Comparison of ENCODE assay signal across 26 cellular contexts in genomic region chr3:20865811-20866210, GRCh38.
DNase-seq lines count a peak whose midpoint lies in the region; ATAC-seq, FAIRE-seq and TF ChIP-seq lines count a peak whose summit lies in the region.
"Had no signal": no experiment of that assay in that cellular context is flagged by ENCODE, and none has a peak within 500 bp of the region (broad histone marks: within the 10 kb centered on the region; RNA-seq: fewer than 3 reads in every experiment).

No MANE protein-coding gene starts in this region.

- no peak overlapping the region for H3K4me3 ChIP-seq in hepatocyte
- H3K4me3 ChIP-seq in right lobe of liver, result no peak overlapping the region
- no peak overlapping the region for H3K4me3 ChIP-seq in lower leg skin (ENCODE audit: low read depth, poor library complexity, severe bottlenecking)
- H3K4me3 ChIP-seq: A549; BLaER1 treated with 17β-estradiol and CSF1 and Interleukin-3, amounts not matched to agents 10 nM and 100 nM; GM12878 had no signal

- no peak overlapping the region for H2AFZ ChIP-seq in hepatocyte

- CTCF ChIA-PET in activated CD4-positive, alpha-beta memory T cell treated with anti-CD3 and anti-CD28 coated beads for 36 hours (lab: Charles Lee), result no interaction called here

- no peaks in the 10 kb centered on the region for H3K36me3 ChIP-seq in hepatocyte (replicated peaks; ENCODE audit: insufficient read depth, low read depth)
- H3K36me3 ChIP-seq in right lobe of liver, result no peaks in the 10 kb centered on the region
- H3K36me3 ChIP-seq: BE2C; BLaER1 treated with 17β-estradiol and CSF1 and Interleukin-3, amounts not matched to agents 10 nM and 100 nM had no signal

- intact Hi-C loops in right lobe of liver (cut with DNase I) (no loop called here), lower leg skin (cut with DNase I; ENCODE audit: low total_unique reads) (no loop called here)
- intact Hi-C loops in activated CD4-positive, alpha-beta memory T cell treated with anti-CD3 and anti-CD28 coated beads for 36 hours (cut with micrococcal nuclease), result no loop called here

- DNase-seq in NCI-H510A treated with DMSO at 0.1 percent for 48 hours (lab: John Stamatoyannopoulos, UW) (peak; percentile 9), NCI-H510A (lab: John Stamatoyannopoulos, UW) (no peak), hepatocyte (ENCODE audit: low spot score) (no peak), right lobe of liver (no peak), urothelium cell line (ENCODE audit: low spot score) (peak; percentile 9), lower leg skin (ENCODE audit: low spot score in 2 of 2) (no peak)
- no peak for DNase-seq in activated CD4-positive, alpha-beta memory T cell treated with anti-CD3 and anti-CD28 coated beads for 36 hours
- no peak for DNase-seq in effector CD8-positive, alpha-beta T cell (lab: John Stamatoyannopoulos, UW)
- DNase-seq: 8988T; ACHN; AML-193; BE2C; CD4-positive, alpha-beta T cell; CD8-positive, alpha-beta memory T cell; DMS 273 treated with DMSO at 0.1 percent for 48 hours; DMS79; EL; GDM1; GOT3; H7; HCEC 1CT had no signal

- no peaks in the 10 kb centered on the region for H3K27me3 Mint-ChIP-seq in activated CD4-positive, alpha-beta memory T cell treated with anti-CD3 and anti-CD28 coated beads for 36 hours
- H3K27me3 Mint-ChIP-seq: CD4-positive, alpha-beta T cell; CD8-positive, alpha-beta memory T cell had no signal

- ATAC-seq in right lobe of liver, result peak; percentile 49 to 82 (median 60)
- ATAC-seq: A549, GM12878 had no signal

- no peaks in the 10 kb centered on the region for H4K20me1 ChIP-seq in hepatocyte (ENCODE audit: insufficient read depth, poor library complexity, severe bottlenecking)
- H4K20me1 ChIP-seq: BLaER1 treated with 17β-estradiol and CSF1 and Interleukin-3, amounts not matched to agents 10 nM and 100 nM had no signal

- H3K9me3 Mint-ChIP-seq in activated CD4-positive, alpha-beta memory T cell treated with anti-CD3 and anti-CD28 coated beads for 36 hours, result peaks cover 31% of the 10 kb centered on the region

- POLR2A ChIA-PET in activated CD4-positive, alpha-beta memory T cell treated with anti-CD3 and anti-CD28 coated beads for 36 hours (lab: Charles Lee), result no interaction called here

- H3K27ac Mint-ChIP-seq in activated CD4-positive, alpha-beta memory T cell treated with anti-CD3 and anti-CD28 coated beads for 36 hours, result no peak overlapping the region
- H3K27ac Mint-ChIP-seq: CD14-positive monocyte; CD4-positive, alpha-beta T cell; CD8-positive, alpha-beta memory T cell had no signal

- TF ChIP-seq POLR2A in right lobe of liver (IDR thresholded peaks at IDR 0.05) (no peak), lower leg skin (IDR thresholded peaks at IDR 0.05) (no peak)

- H3K4me1 ChIP-seq in hepatocyte (ENCODE audit: insufficient read depth), result peaks cover 11% of the 10 kb centered on the region
- peaks cover 0 to 13% (median 0%) of the 10 kb centered on the region in 4 donors for H3K4me1 ChIP-seq in right lobe of liver
- H3K4me1 ChIP-seq: A549; BE2C; BLaER1 treated with 17β-estradiol and CSF1 and Interleukin-3, amounts not matched to agents 10 nM and 100 nM had no signal

- H3K9me3 ChIP-seq in hepatocyte (ENCODE audit: low read depth) (no peaks in the 10 kb centered on the region), right lobe of liver (no peaks in the 10 kb centered on the region)
- H3K9me3 ChIP-seq: A549, BE2C had no signal

- H3K27me3 ChIP-seq in hepatocyte (no peaks in the 10 kb centered on the region), right lobe of liver (no peaks in the 10 kb centered on the region)
- H3K27me3 ChIP-seq: BE2C; BLaER1 treated with 17β-estradiol and CSF1 and Interleukin-3, amounts not matched to agents 10 nM and 100 nM had no signal

- no peak overlapping the region for H3K4me2 ChIP-seq in hepatocyte
- H3K4me2 ChIP-seq: A549; BLaER1 treated with 17β-estradiol and CSF1 and Interleukin-3, amounts not matched to agents 10 nM and 100 nM had no signal

- no peak overlapping the region for H3K4me3 Mint-ChIP-seq in activated CD4-positive, alpha-beta memory T cell treated with anti-CD3 and anti-CD28 coated beads for 36 hours
- H3K4me3 Mint-ChIP-seq: CD14-positive monocyte; CD4-positive, alpha-beta T cell; CD8-positive, alpha-beta memory T cell had no signal

- H3K9me2 ChIP-seq in hepatocyte (replicated peaks; ENCODE audit: insufficient read depth), result no peaks in the 10 kb centered on the region

- no peaks in the 10 kb centered on the region for H3K79me2 ChIP-seq in hepatocyte

- no peaks in the 10 kb centered on the region for H3K36me3 Mint-ChIP-seq in activated CD4-positive, alpha-beta memory T cell treated with anti-CD3 and anti-CD28 coated beads for 36 hours
- H3K36me3 Mint-ChIP-seq: CD14-positive monocyte had no signal

- no peaks in the 10 kb centered on the region for H3K4me1 Mint-ChIP-seq in activated CD4-positive, alpha-beta memory T cell treated with anti-CD3 and anti-CD28 coated beads for 36 hours (ENCODE audit: low read depth)
- H3K4me1 Mint-ChIP-seq: CD14-positive monocyte; CD8-positive, alpha-beta memory T cell had no signal

- no peak for FAIRE-seq in urothelium cell line (lab: Jason Lieb, UNC)
- FAIRE-seq: A549, D721Med, GM12878 had no signal

- TF ChIP-seq CTCF in hepatocyte (IDR thresholded peaks at IDR 0.05; ENCODE audit: poor library complexity), result no peak
- no peak for TF ChIP-seq CTCF in right lobe of liver (IDR thresholded peaks at IDR 0.05)
- TF ChIP-seq CTCF in lower leg skin (IDR thresholded peaks at IDR 0.05), result no peak

- H3K27ac ChIP-seq in hepatocyte (peak overlapping the region; percentile 31), right lobe of liver (no peak overlapping the region)
- H3K27ac ChIP-seq: A549; BLaER1 treated with 17β-estradiol and CSF1 and Interleukin-3, amounts not matched to agents 10 nM and 100 nM had no signal

Comparison
In these comparisons a context has a peak if more than half of its experiments do, and no peak if none do; other contexts are left out.
1. DNase-seq: peak in NCI-H510A treated with DMSO at 0.1 percent for 48 hours (single experiment) and urothelium cell line (single experiment); none in NCI-H510A (single experiment), hepatocyte (single experiment), right lobe of liver (0 of 3), activated CD4-positive, alpha-beta memory T cell treated with anti-CD3 and anti-CD28 coated beads for 36 hours (single experiment), lower leg skin (0 of 2) and effector CD8-positive, alpha-beta T cell (single experiment).